Comparison of ENCODE assay signal across 8 cellular contexts in the genomic region with DNA sequence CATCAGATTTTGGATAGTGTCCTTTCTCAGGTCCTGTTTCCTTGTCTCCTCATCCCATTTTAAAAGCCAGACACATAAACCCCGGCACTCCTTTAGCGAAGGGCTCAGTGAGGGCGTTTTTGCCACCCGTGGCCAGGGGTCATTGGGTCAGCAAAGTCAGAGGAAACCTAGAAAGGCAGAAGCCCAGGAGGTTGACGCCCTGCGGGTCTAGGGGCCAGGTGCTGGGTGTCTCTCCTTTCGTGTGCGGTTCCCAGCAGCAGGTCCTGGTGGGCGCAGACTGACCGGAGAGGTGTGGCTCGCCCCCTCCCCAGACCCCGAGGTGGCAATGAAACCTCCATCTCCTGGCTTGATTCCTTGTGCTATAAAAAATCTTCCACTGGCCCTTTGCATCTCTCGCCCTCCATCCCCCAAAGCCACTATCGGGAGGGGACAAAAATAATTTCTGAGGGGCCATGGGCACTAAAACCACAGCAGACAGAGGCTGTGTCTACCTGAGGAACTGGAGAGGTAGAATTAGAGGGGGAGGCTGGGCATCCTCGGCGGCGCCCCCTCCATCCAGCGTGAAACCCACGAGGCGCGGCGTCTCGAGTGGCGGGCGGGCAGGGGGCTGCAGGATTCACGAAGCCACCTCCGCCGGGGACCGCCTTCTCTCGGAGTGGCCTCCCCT. TPM values are rescaled to one million over a fixed set of nuclear protein-coding genes. Genes with fewer than 3 reads are reported as not detected.
A peak's percentile ranks its signal among the peaks of the same experiment; 100 is the strongest.
DNase-seq lines count a peak whose midpoint lies in the region; ATAC-seq and TF ChIP-seq lines count a peak whose summit lies in the region.

No MANE protein-coding gene starts in this region.

- TF ChIP-seq CTCF in KMS-11 (conservative IDR thresholded peaks at IDR 0.05; ENCODE audit: low read depth, low read length) (no peak), MCF 10A (IDR thresholded peaks at IDR 0.05; ENCODE audit: unreplicated experiment) (no peak), testis (IDR thresholded peaks at IDR 0.05) (no peak)

- 0 to 2% methylated on average over 11 to 30 of the region's 30 CpGs for WGBS in testis, 2 donors

- CTCF ChIA-PET in MCF 10A (lab: Yijun Ruan, JAX), result no interaction called here

- H3K27me3 ChIP-seq in CD4-positive, CD25-positive, alpha-beta regulatory T cell (ENCODE audit: control insufficient read depth, insufficient read depth, low read length), result peaks cover 21% of the 10 kb centered on the region
- no peaks in the 10 kb centered on the region for H3K27me3 ChIP-seq in KMS-11 (ENCODE audit: insufficient read depth, low read depth)
- H3K27me3 ChIP-seq in testis, result no peaks in the 10 kb centered on the region

- H3K27ac Mint-ChIP-seq in CD4-positive, CD25-positive, alpha-beta regulatory T cell, result peak overlapping the region in 2 of 3 donors; percentile 46 to 69
- H3K27ac Mint-ChIP-seq in MCF 10A (ENCODE audit: low read depth, unreplicated experiment), result peak overlapping the region; percentile 77

- BruUV-seq in MCF 10A (replicated peaks; lab: Mats Ljungman, UMichigan), result TSS peak; percentile 61

- ATAC-seq in CD4-positive, CD25-positive, alpha-beta regulatory T cell (ENCODE audit: low read depth in 2 of 2), result no peak
- ATAC-seq in GM18861 (IDR thresholded peaks at IDR 0.05; ENCODE audit: unreplicated experiment), result no peak

- no peaks in the 10 kb centered on the region for H3K9me3 ChIP-seq in CD4-positive, CD25-positive, alpha-beta regulatory T cell (ENCODE audit: control insufficient read depth in 2 of 2, low read length in 2 of 2)
- no peaks in the 10 kb centered on the region for H3K9me3 ChIP-seq in testis

- peak; percentile 15 for TF ChIP-seq POLR2A in testis (IDR thresholded peaks at IDR 0.05)

- POLR2A ChIA-PET in MCF 10A (lab: Yijun Ruan, JAX), result interaction anchor here (0.6 to 3.7 kb wide), 5 partner anchors 30 to 255 kb away, joined by 3 to 55 read pairs (median 5); no protein-coding TSS in a partner anchor

- H3K27ac ChIP-seq in CD4-positive, CD25-positive, alpha-beta regulatory T cell (ENCODE audit: insufficient read depth, low read length, poor library complexity, severe bottlenecking), result peak overlapping the region; percentile 23
- H3K27ac ChIP-seq in KMS-11 (peak overlapping the region; percentile 53), testis (peak overlapping the region; percentile 93 to 96)

- H4K20me1 ChIP-seq in KMS-11 (ENCODE audit: insufficient read depth), result 0 out of 2 replicates have a peak, but pooled peaks cover 4% of the 10 kb centered on the region

- H3K9ac ChIP-seq in KMS-11, result peak overlapping the region; percentile 69

- peaks cover 4 to 19% (median 12%) of the 10 kb centered on the region in 4 donors for H3K4me1 Mint-ChIP-seq in CD4-positive, CD25-positive, alpha-beta regulatory T cell
- peaks cover 33% of the 10 kb centered on the region for H3K4me1 Mint-ChIP-seq in MCF 10A (ENCODE audit: insufficient read depth, unreplicated experiment)

- H3K36me3 ChIP-seq in CD4-positive, CD25-positive, alpha-beta regulatory T cell (ENCODE audit: control insufficient read depth, insufficient read depth, low read length), result no peaks in the 10 kb centered on the region
- H3K36me3 ChIP-seq in KMS-11 (ENCODE audit: insufficient read depth) (no peaks in the 10 kb centered on the region), testis (ENCODE audit: low read depth, missing control alignments) (no peaks in the 10 kb centered on the region)

- DNase-seq in CD4-positive, CD25-positive, alpha-beta regulatory T cell, result peak in 2 of 3 donors; percentile 2 to 7
- DNase-seq in MCF 10A (ENCODE audit: unreplicated experiment) (peak; percentile 41), left kidney (ENCODE audit: low read depth, low spot score) (peak; percentile 49), testis (peak; percentile 44), Kasumi-1 (lab: John Stamatoyannopoulos, UW) (no peak), NCI-H2081 treated with DMSO at 0.1 percent for 48 hours (lab: John Stamatoyannopoulos, UW) (no peak)

- peaks cover 0 to 2% (median 0%) of the 10 kb centered on the region in 7 donors for H3K9me3 Mint-ChIP-seq in CD4-positive, CD25-positive, alpha-beta regulatory T cell
- H3K9me3 Mint-ChIP-seq in MCF 10A (ENCODE audit: unreplicated experiment), result no peaks in the 10 kb centered on the region

- intact Hi-C loops in MCF 10A (cut with micrococcal nuclease), result loop anchor here (5.0 kb wide), 2 partner anchors 66 to 284 kb away; no protein-coding TSS in a partner anchor
- intact Hi-C loops in testis (cut with DNase I; ENCODE audit: low total_unique reads), result loop anchor here (10.0 kb wide), 1 partner anchor 124 kb away; no protein-coding TSS in a partner anchor

- peak overlapping the region; percentile 68 to 83 (median 82) for H3K4me3 Mint-ChIP-seq in CD4-positive, CD25-positive, alpha-beta regulatory T cell
- peak overlapping the region; percentile 77 for H3K4me3 Mint-ChIP-seq in MCF 10A (ENCODE audit: unreplicated experiment)

- peak overlapping the region; percentile 44; the same call in 1 of the 2 replicates for H2AFZ ChIP-seq in KMS-11 (ENCODE audit: low read depth)

- peak overlapping the region; percentile 42; the same call in 1 of the 2 replicates for H3K4me2 ChIP-seq in KMS-11

- peaks cover 67% of the 10 kb centered on the region for H3K79me2 ChIP-seq in KMS-11 (ENCODE audit: insufficient read depth, low read depth)

- peak overlapping the region; percentile 37 for H3K4me3 ChIP-seq in CD4-positive, CD25-positive, alpha-beta regulatory T cell (ENCODE audit: low read depth, low read length)
- H3K4me3 ChIP-seq in KMS-11 (IDR thresholded peaks at IDR 0.05; ENCODE audit: insufficient read depth, low read depth, low read length) (no peak overlapping the region), testis (peak overlapping the region; percentile 72 to 92)

- no peaks in the 10 kb centered on the region for H3K36me3 Mint-ChIP-seq in CD4-positive, CD25-positive, alpha-beta regulatory T cell
- peaks cover 28% of the 10 kb centered on the region for H3K36me3 Mint-ChIP-seq in MCF 10A (ENCODE audit: insufficient read depth, unreplicated experiment)

- H3K4me1 ChIP-seq in CD4-positive, CD25-positive, alpha-beta regulatory T cell (ENCODE audit: control insufficient read depth, insufficient read depth, low read length, poor library complexity, severe bottlenecking), result peaks cover 29% of the 10 kb centered on the region
- H3K4me1 ChIP-seq in KMS-11 (ENCODE audit: low read depth, poor library complexity, severe bottlenecking) (peaks cover 36% of the 10 kb centered on the region), testis (peaks cover 9% of the 10 kb centered on the region)

- peaks cover 40% of the 10 kb centered on the region for H3K27me3 Mint-ChIP-seq in CD4-positive, CD25-positive, alpha-beta regulatory T cell
- H3K27me3 Mint-ChIP-seq in MCF 10A (ENCODE audit: insufficient read depth, unreplicated experiment), result no peaks in the 10 kb centered on the region

RNA-seq across cellular contexts. Expression of gene FRMD6, which starts 0.9 kb away (rescaled TPM):
- 1.7 TPM for total RNA-seq in CD4-positive, CD25-positive, alpha-beta regulatory T cell
- polyA plus RNA-seq in CD4-positive, CD25-positive, alpha-beta regulatory T cell, result under 1 TPM in 2 of 4 donors, not detected in 2; 0.77 to 0.89 TPM
- total RNA-seq in MCF 10A (2022), result 104 and 135 TPM in 2 replicates
- total RNA-seq in testis, result 10 to 100 TPM; 59.2 to 71.3 TPM
- 67.0 TPM for polyA plus RNA-seq in testis (ENCODE audit: insufficient read depth, low read depth, low replicate concordance)

Comparison
In these comparisons a context has a peak if more than half of its experiments do, and no peak if none do; other contexts are left out.
1. DNase-seq: peak in CD4-positive, CD25-positive, alpha-beta regulatory T cell (2 of 3), MCF 10A (single experiment), left kidney (single experiment) and testis (single experiment); none in Kasumi-1 (0 of 2) and NCI-H2081 treated with DMSO at 0.1 percent for 48 hours (single experiment).
2. H3K27ac ChIP-seq: peak in every context shown above with its lines; median percentile 94 in testis; 53 in KMS-11; 23 in CD4-positive, CD25-positive, alpha-beta regulatory T cell.
3. RNA of gene FRMD6, which starts 0.9 kb away (total RNA-seq): 104 to 135 TPM in MCF 10A and 59.2 to 71.3 TPM in testis; 1.7 TPM in CD4-positive, CD25-positive, alpha-beta regulatory T cell (single experiment); every median in the first group is over 10 times any median in the second.